ENCODE assay signal across 8 cellular contexts in genomic region chrX:123961268-123962005, GRCh38. TPM values are rescaled to one million over a fixed set of nuclear protein-coding genes. Genes with fewer than 3 reads are reported as not detected.
DNase-seq lines count a peak whose midpoint lies in the region; ATAC-seq and TF ChIP-seq lines count a peak whose summit lies in the region.

Gene STAG2, plus strand, starts transcription at chrX:123961706. Its CDS starts 60,922 bp downstream, at chrX:124022628.

- H3K27ac ChIP-seq in thyroid gland: peak within 1 kb of the TSS; percentile 94 to 100 (median 100)

- no peak for TF ChIP-seq CTCF in GM10266 (IDR thresholded peaks at IDR 0.05; ENCODE audit: control insufficient read depth, insufficient read depth, low read depth, missing control alignments)
- no peak for TF ChIP-seq CTCF in thyroid gland (IDR thresholded peaks at IDR 0.05)

- DNase-seq in GM10266 (ENCODE audit: extremely low spot score) (peak; percentile 35), NCI-H1436 treated with DMSO at 0.1 percent for 48 hours (lab: John Stamatoyannopoulos, UW) (peak; percentile 62), SW 1271 (lab: John Stamatoyannopoulos, UW) (peak; percentile 17 to 65), glomerular visceral epithelial cell (ENCODE audit: extremely low spot score) (peak; percentile 88), nucleus accumbens (lab: John Stamatoyannopoulos, UW) (peak in 55 of 56 donors; percentile 25 to 89 (median 67)), thyroid gland (peak; percentile 66 to 75)
- peak; percentile 29 for DNase-seq in activated naive CD8-positive, alpha-beta T cell treated with anti-CD3 and anti-CD28 coated beads, Interleukin-2, amount 50 U/mL, for 16 hours (ENCODE audit: low read depth, low spot score)

- H3K36me3 ChIP-seq in thyroid gland: no peaks in the 10 kb centered on the region

- peaks cover 0 to 5% of the 10 kb centered on the region in 2 donors for H3K4me1 ChIP-seq in thyroid gland

- H3K4me3 ChIP-seq in thyroid gland (replicated peaks in 1 of 3): peak within 1 kb of the TSS; percentile 53 to 87 (median 55)

- no peaks in the 10 kb centered on the region for H3K27me3 ChIP-seq in thyroid gland

- intact Hi-C loops in thyroid gland (cut with DNase I): no loop called here

- 2 to 4% methylated on average over 8 to 14 of the region's 38 CpGs for WGBS in thyroid gland, 2 donors

- peak in 1 of 2 donors; percentile 41 for TF ChIP-seq POLR2A in thyroid gland (IDR thresholded peaks at IDR 0.05)

- no peak for ATAC-seq in HG03039 (IDR thresholded peaks at IDR 0.05; ENCODE audit: unreplicated experiment)

- no peaks in the 10 kb centered on the region for H3K9me3 ChIP-seq in thyroid gland

RNA-seq across cellular contexts. Expression of gene STAG2, which starts in this region (rescaled TPM):
- total RNA-seq in thyroid gland: 100 to 1,000 TPM in 3 of 4 donors, 10 to 100 TPM in 1; 88.0 to 108 (median 104) TPM

Comparison
In these comparisons a context has a peak if more than half of its experiments do, and no peak if none do; other contexts are left out.
1. DNase-seq: peak in every context shown above with its lines; median percentile 88 in glomerular visceral epithelial cell; 70 in thyroid gland; 67 in nucleus accumbens; 62 in NCI-H1436 treated with DMSO at 0.1 percent for 48 hours; 41 in SW 1271; 35 in GM10266; 29 in activated naive CD8-positive, alpha-beta T cell treated with anti-CD3 and anti-CD28 coated beads, Interleukin-2, amount 50 U/mL, for 16 hours.